ENCODE assay signal across 35 cellular contexts in the genomic region with DNA sequence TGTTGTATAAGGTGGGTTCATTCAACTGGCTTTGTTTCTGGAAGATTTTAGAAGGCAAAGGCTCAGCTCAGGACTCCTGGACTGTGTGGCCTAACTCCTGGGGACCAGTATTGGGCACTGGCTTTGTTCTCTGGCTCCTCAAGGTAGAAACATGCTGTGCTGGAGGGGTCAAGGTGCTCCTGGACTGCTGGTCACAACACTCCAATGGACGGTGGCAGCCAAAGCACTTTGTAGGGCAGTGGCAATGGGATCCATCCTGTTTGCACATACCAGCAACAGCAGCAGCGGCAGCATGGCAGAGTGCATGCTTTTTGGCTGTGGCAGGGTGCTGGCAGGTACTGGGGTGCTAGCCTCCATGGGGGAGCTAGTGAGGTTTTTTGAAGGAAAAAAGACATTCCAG.
"Had no signal": no experiment of that assay in that cellular context is flagged by ENCODE, and none has a peak within 500 bp of the region (broad histone marks: within the 10 kb centered on the region; RNA-seq: fewer than 3 reads in every experiment).

No MANE protein-coding gene starts in this region.

- H3K4me1 ChIP-seq: adrenal gland, body of pancreas, breast epithelium had no signal

- DNase-seq: activated B cell treated with CpG ODN at 0.5 μM for 24 hours; activated CD4-positive, alpha-beta memory T cell treated with anti-CD3 and anti-CD28 coated beads for 36 hours; activated CD4-positive, alpha-beta T cell treated with anti-CD3 and anti-CD28 coated beads for 4 hours; activated CD4-positive, alpha-beta T cell treated with anti-CD3 and anti-CD28 coated beads, Interleukin-2, amount 10 ng/mL, durations not matched to agents 24 days and 14 days; activated CD4-positive, alpha-beta T cell treated with anti-CD3 and anti-CD28 coated beads, Interleukin-2, amount 50 U/mL, for 1 hour; activated CD4-positive, alpha-beta T cell treated with anti-CD3 and anti-CD28 coated beads, Interleukin-2, amount 50 U/mL, for 4 hours; activated CD4-positive, CD25-positive, alpha-beta regulatory T cell treated with anti-CD3 and anti-CD28 coated beads, Interleukin-2, amount 50 U/mL, for 72 hours; activated CD8-positive, alpha-beta memory T cell treated with anti-CD3 and anti-CD28 coated beads, Interleukin-2, amount 50 U/mL, for 4 hours; activated CD8-positive, alpha-beta T cell treated with anti-CD3 and anti-CD28 coated beads for 36 hours; activated effector memory CD4-positive, alpha-beta T cell treated with anti-CD3 and anti-CD28 coated beads, Interleukin-2, amount 50 U/mL, for 16 hours; activated gamma-delta T cell treated with Interleukin-2 at 50 U/mL for 16 hours; activated naive CD4-positive, alpha-beta T cell; activated naive CD4-positive, alpha-beta T cell treated with anti-CD3 and anti-CD28 coated beads for 36 hours; activated naive CD4-positive, alpha-beta T cell treated with anti-CD3 and anti-CD28 coated beads, Interleukin-2, amount 50 U/mL, for 16 hours; activated naive CD8-positive, alpha-beta T cell treated with anti-CD3 and anti-CD28 coated beads for 36 hours; activated T-cell treated with anti-CD3 and anti-CD28 coated beads for 4 hours; activated T-cell treated with anti-CD3 and anti-CD28 coated beads, Interleukin-2, amount 50 U/mL, for 1 hour; activated T-cell treated with anti-CD3 and anti-CD28 coated beads, Interleukin-2, amount 50 U/mL, for 4 hours; activated T-cell treated with anti-CD3 and anti-CD28 coated beads, Interleukin-2, amount 50 U/mL, for 72 hours; adrenal gland; amniotic stem cell; aorta; body of pancreas; brain microvascular endothelial cell; central memory CD4-positive, alpha-beta T cell; T-helper 1 cell; T-helper 2 cell; T-helper 9 cell had no signal

- H3K9me3 Mint-ChIP-seq: activated B cell treated with CpG ODN at 0.5 μM for 24 hours; activated CD4-positive, alpha-beta memory T cell treated with anti-CD3 and anti-CD28 coated beads for 36 hours; activated T-cell treated with anti-CD3 and anti-CD28 coated beads, Interleukin-2, amount 50 U/mL, for 4 hours; activated T-helper 1 cell treated with anti-CD3 and anti-CD28 coated beads, Interleukin-12 subunit alpha, Interleukin-12 subunit beta, Interleukin-2, Interleukin-4 antibody, amounts not matched to agents 30 ng/mL and 10 ng/mL and 1 ng/mL, durations not matched to agents 14 hours and 24 hours and 36 hours; T-helper 1 cell treated with Interleukin-12 subunit alpha and Interleukin-12 subunit beta and Interleukin-4 antibody, amounts not matched to agents 30 μg/mL and 1 μg/mL, for 36 hours; T-helper 2 cell treated with Interferon-gamma antibody and Interleukin-4, amounts not matched to agents 5 μg/mL and 100 μg/mL, for 36 hours had no signal

- ATAC-seq: activated CD8-positive, alpha-beta T cell treated with anti-CD3 and anti-CD28 coated beads for 36 hours; activated naive CD4-positive, alpha-beta T cell treated with anti-CD3 and anti-CD28 coated beads, Interleukin-2, amount 50 U/mL, for 72 hours; activated T-cell treated with anti-CD3 and anti-CD28 coated beads, Interleukin-2, amount 50 U/mL, for 4 hours; activated T-cell treated with anti-CD3 and anti-CD28 coated beads, Interleukin-2, amount 50 U/mL, for 72 hours; activated T-helper 17 cell treated with anti-CD3 and anti-CD28 coated beads, Interleukin-2, amount 50 U/mL, for 72 hours; body of pancreas had no signal

- H3K4me3 Mint-ChIP-seq: activated B cell treated with CpG ODN at 0.5 μM for 24 hours; activated CD4-positive, alpha-beta memory T cell treated with anti-CD3 and anti-CD28 coated beads for 36 hours; activated CD4-positive, alpha-beta T cell treated with anti-CD3 and anti-CD28 coated beads, Interleukin-2, amount 10 ng/mL, durations not matched to agents 24 days and 14 days; activated CD8-positive, alpha-beta T cell treated with anti-CD3 and anti-CD28 coated beads for 36 hours; activated naive CD4-positive, alpha-beta T cell treated with anti-CD3 and anti-CD28 coated beads for 36 hours; activated naive CD8-positive, alpha-beta T cell treated with anti-CD3 and anti-CD28 coated beads for 36 hours; activated T-cell treated with anti-CD3 and anti-CD28 coated beads, Interleukin-2, amount 50 U/mL, for 4 hours; activated T-cell treated with anti-CD3 and anti-CD28 coated beads, Interleukin-2, amount 50 U/mL, for 72 hours; activated T-helper 1 cell treated with anti-CD3 and anti-CD28 coated beads, Interleukin-12 subunit alpha, Interleukin-12 subunit beta, Interleukin-2, Interleukin-4 antibody, amounts not matched to agents 30 ng/mL and 10 ng/mL and 1 ng/mL, durations not matched to agents 14 hours and 24 hours and 36 hours; activated T-helper 17 cell treated with anti-CD3 and anti-CD28 coated beads, Interleukin-2, amount 50 U/mL, for 72 hours; T-helper 1 cell treated with Interleukin-12 subunit alpha and Interleukin-12 subunit beta and Interleukin-4 antibody, amounts not matched to agents 30 μg/mL and 1 μg/mL, for 36 hours; T-helper 2 cell treated with Interferon-gamma antibody and Interleukin-4, amounts not matched to agents 5 μg/mL and 100 μg/mL, for 36 hours had no signal

- H3K4me1 Mint-ChIP-seq: activated B cell treated with CpG ODN at 0.5 μM for 24 hours; activated CD4-positive, alpha-beta T cell treated with anti-CD3 and anti-CD28 coated beads, Interleukin-2, amount 10 ng/mL, durations not matched to agents 24 days and 14 days; activated naive CD8-positive, alpha-beta T cell treated with anti-CD3 and anti-CD28 coated beads for 36 hours; activated T-helper 17 cell treated with anti-CD3 and anti-CD28 coated beads, Interleukin-2, amount 50 U/mL, for 72 hours had no signal

- H3K27me3 ChIP-seq: adrenal gland, body of pancreas, brain microvascular endothelial cell, breast epithelium had no signal

- H3K9me3 ChIP-seq: adrenal gland, body of pancreas had no signal

- H3K36me3 ChIP-seq: adrenal gland, brain microvascular endothelial cell, breast epithelium had no signal

- H3K27ac Mint-ChIP-seq: activated B cell treated with CpG ODN at 0.5 μM for 24 hours; activated CD4-positive, alpha-beta memory T cell treated with anti-CD3 and anti-CD28 coated beads for 36 hours; activated CD4-positive, alpha-beta T cell treated with anti-CD3 and anti-CD28 coated beads, Interleukin-2, amount 10 ng/mL, durations not matched to agents 24 days and 14 days; activated CD8-positive, alpha-beta T cell treated with anti-CD3 and anti-CD28 coated beads for 36 hours; activated naive CD4-positive, alpha-beta T cell treated with anti-CD3 and anti-CD28 coated beads for 36 hours; activated naive CD4-positive, alpha-beta T cell treated with anti-CD3 and anti-CD28 coated beads, Interleukin-2, amount 50 U/mL, for 72 hours; activated naive CD8-positive, alpha-beta T cell treated with anti-CD3 and anti-CD28 coated beads for 36 hours; activated T-cell treated with anti-CD3 and anti-CD28 coated beads, Interleukin-2, amount 50 U/mL, for 72 hours; activated T-helper 1 cell treated with anti-CD3 and anti-CD28 coated beads, Interleukin-12 subunit alpha, Interleukin-12 subunit beta, Interleukin-2, Interleukin-4 antibody, amounts not matched to agents 30 ng/mL and 10 ng/mL and 1 ng/mL, durations not matched to agents 14 hours and 24 hours and 36 hours; activated T-helper 17 cell treated with anti-CD3 and anti-CD28 coated beads, Interleukin-2, amount 50 U/mL, for 72 hours; T-helper 1 cell treated with Interleukin-12 subunit alpha and Interleukin-12 subunit beta and Interleukin-4 antibody, amounts not matched to agents 30 μg/mL and 1 μg/mL, for 36 hours; T-helper 2 cell treated with Interferon-gamma antibody and Interleukin-4, amounts not matched to agents 5 μg/mL and 100 μg/mL, for 36 hours had no signal

- H3K27me3 Mint-ChIP-seq: activated B cell treated with CpG ODN at 0.5 μM for 24 hours; activated CD4-positive, alpha-beta memory T cell treated with anti-CD3 and anti-CD28 coated beads for 36 hours; activated CD4-positive, alpha-beta T cell treated with anti-CD3 and anti-CD28 coated beads, Interleukin-2, amount 10 ng/mL, durations not matched to agents 24 days and 14 days; activated CD8-positive, alpha-beta T cell treated with anti-CD3 and anti-CD28 coated beads for 36 hours; activated naive CD8-positive, alpha-beta T cell treated with anti-CD3 and anti-CD28 coated beads for 36 hours; activated T-helper 17 cell treated with anti-CD3 and anti-CD28 coated beads, Interleukin-2, amount 50 U/mL, for 72 hours had no signal

- H3K27ac ChIP-seq: adrenal gland, body of pancreas, brain microvascular endothelial cell, breast epithelium, VCaP had no signal

- H3K4me3 ChIP-seq: adrenal gland, body of pancreas, breast epithelium had no signal

- H3K36me3 Mint-ChIP-seq: activated CD4-positive, alpha-beta memory T cell treated with anti-CD3 and anti-CD28 coated beads for 36 hours; activated naive CD8-positive, alpha-beta T cell treated with anti-CD3 and anti-CD28 coated beads for 36 hours had no signal
